ENCODE assay signal across 20 cellular contexts in the genomic region with DNA sequence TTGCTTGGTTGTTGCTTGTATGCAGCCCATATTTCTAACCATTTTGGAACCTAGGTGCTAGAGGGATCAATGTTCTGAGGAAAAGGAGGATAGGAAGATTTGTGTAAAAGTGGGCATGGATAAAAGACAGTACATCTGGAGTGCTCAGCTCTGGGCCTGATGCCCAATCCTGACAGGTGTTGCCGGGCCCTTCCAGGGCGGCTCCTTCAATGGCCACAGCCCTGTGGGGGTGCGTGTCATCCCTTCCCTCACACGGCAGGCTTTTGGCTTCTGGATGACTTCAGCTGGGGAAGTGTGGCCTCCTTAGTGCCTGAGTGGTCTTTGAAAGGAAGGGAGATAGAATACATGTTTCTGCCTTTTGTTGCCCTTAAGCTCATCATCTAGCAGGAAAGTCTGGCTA.
"Had no signal": no experiment of that assay in that cellular context is flagged by ENCODE, and none has a peak within 500 bp of the region (broad histone marks: within the 10 kb centered on the region; RNA-seq: fewer than 3 reads in every experiment).

No MANE protein-coding gene starts in this region.

- H3K9me3 ChIP-seq: body of pancreas, sigmoid colon, upper lobe of left lung had no signal

- H3K9me3 Mint-ChIP-seq: activated CD4-positive, alpha-beta memory T cell treated with anti-CD3 and anti-CD28 coated beads, Interleukin-2, amount 10 ng/mL, durations not matched to agents 7 days and 5 days; activated naive CD4-positive, alpha-beta T cell treated with anti-CD3 and anti-CD28 coated beads, Interleukin-2, amount 50 U/mL, for 24 hours; activated T-helper 1 cell treated with anti-CD3 and anti-CD28 coated beads, Interleukin-12 subunit alpha, Interleukin-12 subunit beta, Interleukin-2, Interleukin-4 antibody, amounts not matched to agents 30 ng/mL and 10 ng/mL and 1 ng/mL, durations not matched to agents 14 hours and 24 hours and 36 hours; naive thymus-derived CD8-positive, alpha-beta T cell; neural progenitor cell had no signal

- H3K27me3 Mint-ChIP-seq: activated CD4-positive, alpha-beta memory T cell treated with anti-CD3 and anti-CD28 coated beads, Interleukin-2, amount 10 ng/mL, durations not matched to agents 7 days and 5 days; activated naive CD4-positive, alpha-beta T cell treated with anti-CD3 and anti-CD28 coated beads, Interleukin-2, amount 50 U/mL, for 24 hours; naive thymus-derived CD8-positive, alpha-beta T cell; T-helper 17 cell had no signal

- H3K27me3 ChIP-seq: body of pancreas, neural progenitor cell, sigmoid colon, upper lobe of left lung had no signal

- H3K4me1 ChIP-seq: neural progenitor cell, sigmoid colon, upper lobe of left lung had no signal

- H3K4me3 ChIP-seq: body of pancreas, lung, neural progenitor cell, sigmoid colon, upper lobe of left lung had no signal

- H3K4me3 Mint-ChIP-seq: activated CD4-positive, alpha-beta memory T cell treated with anti-CD3 and anti-CD28 coated beads, Interleukin-2, amount 10 ng/mL, durations not matched to agents 7 days and 5 days; activated naive CD4-positive, alpha-beta T cell treated with anti-CD3 and anti-CD28 coated beads, Interleukin-2, amount 50 U/mL, for 24 hours; activated T-helper 1 cell treated with anti-CD3 and anti-CD28 coated beads, Interleukin-12 subunit alpha, Interleukin-12 subunit beta, Interleukin-2, Interleukin-4 antibody, amounts not matched to agents 30 ng/mL and 10 ng/mL and 1 ng/mL, durations not matched to agents 14 hours and 24 hours and 36 hours; naive thymus-derived CD8-positive, alpha-beta T cell; T-helper 17 cell had no signal

- H3K27ac Mint-ChIP-seq: activated CD4-positive, alpha-beta memory T cell treated with anti-CD3 and anti-CD28 coated beads, Interleukin-2, amount 10 ng/mL, durations not matched to agents 7 days and 5 days; activated T-helper 1 cell treated with anti-CD3 and anti-CD28 coated beads, Interleukin-12 subunit alpha, Interleukin-12 subunit beta, Interleukin-2, Interleukin-4 antibody, amounts not matched to agents 30 ng/mL and 10 ng/mL and 1 ng/mL, durations not matched to agents 14 hours and 24 hours and 36 hours; neural progenitor cell; T-helper 17 cell had no signal

- ATAC-seq: body of pancreas; esophagus mucosa; naive thymus-derived CD8-positive, alpha-beta T cell; T-helper 17 cell had no signal

- H3K4me1 Mint-ChIP-seq: activated naive CD4-positive, alpha-beta T cell treated with anti-CD3 and anti-CD28 coated beads, Interleukin-2, amount 50 U/mL, for 24 hours had no signal

- H3K27ac ChIP-seq: body of pancreas, neural progenitor cell, sigmoid colon, upper lobe of left lung had no signal

- DNase-seq: activated CD4-positive, alpha-beta memory T cell treated with anti-CD3 and anti-CD28 coated beads, Interleukin-2, amount 10 ng/mL, durations not matched to agents 7 days and 5 days; activated CD4-positive, alpha-beta T cell treated with anti-CD3 and anti-CD28 coated beads for 48 hours; activated CD4-positive, CD25-positive, alpha-beta regulatory T cell; activated gamma-delta T cell; anterior cingulate cortex; effector memory CD4-positive, alpha-beta T cell; foreskin melanocyte; kidney; naive thymus-derived CD8-positive, alpha-beta T cell; sigmoid colon; stimulated activated CD4-positive, alpha-beta T cell treated with anti-CD3 and anti-CD28 coated beads, Interleukin-4, amount 100 ng/mL, for 1 hour; stimulated activated naive CD4-positive, alpha-beta T cell treated with Interleukin-2 at 50 U/mL for 16 hours; T-helper 17 cell; upper lobe of left lung had no signal
